ENCODE assay signal across 25 cellular contexts in genomic region chr9:85014292-85014691, GRCh38.
"Had no signal": no experiment of that assay in that cellular context is flagged by ENCODE, and none has a peak within 500 bp of the region (broad histone marks: within the 10 kb centered on the region; RNA-seq: fewer than 3 reads in every experiment).

No MANE protein-coding gene starts in this region.

- FAIRE-seq: urothelium cell line had no signal

- DNase-seq: stimulated activated CD4-positive, alpha-beta T cell treated with anti-CD3 and anti-CD28 coated beads, Interleukin-2, amount 100 ng/mL, for 48 hours; stimulated activated CD4-positive, alpha-beta T cell treated with anti-CD3 and anti-CD28 coated beads, Interleukin-4, amount 100 ng/mL, for 1 hour; stimulated activated CD4-positive, alpha-beta T cell treated with anti-CD3 and anti-CD28 coated beads, Interleukin-4, amount 100 ng/mL, for 24 hours; stimulated activated CD4-positive, alpha-beta T cell treated with anti-CD3 and anti-CD28 coated beads, Interleukin-4, amount 100 ng/mL, for 4 hours; stimulated activated CD8-positive, alpha-beta memory T cell treated with anti-CD3 and anti-CD28 coated beads, Interleukin-4, amount 100 ng/mL, for 48 hours; stimulated activated naive B cell treated with anti-CD40 and anti-IgM and Interleukin-4, amounts not matched to agents 10 μg/mL and 1 μg/mL and 100 μg/mL, for 72 hours; stimulated activated naive CD4-positive, alpha-beta T cell; stimulated activated naive CD4-positive, alpha-beta T cell treated with Interleukin-2 at 50 U/mL for 16 hours; stimulated activated naive CD8-positive, alpha-beta T cell treated with anti-CD3 and anti-CD28 coated beads, Interleukin-15, amount 100 ng/mL, for 72 hours; stimulated activated naive CD8-positive, alpha-beta T cell treated with anti-CD3 and anti-CD28 coated beads, Interleukin-15, Interleukin-2, amounts not matched to agents 100 U/mL and 50 U/mL, for 24 hours; stomach; substantia nigra; testis; thyroid gland; tibial artery; transverse colon; upper lobe of left lung; upper lobe of right lung; uterus had no signal

- H3K9me3 ChIP-seq: stomach, suprapubic skin, testis, thoracic aorta, thyroid gland, tibial artery, transverse colon, upper lobe of left lung, upper lobe of right lung, uterus, vagina had no signal

- H3K27me3 ChIP-seq: stomach, suprapubic skin, testis, thyroid gland, tibial artery, transverse colon, upper lobe of left lung, upper lobe of right lung, uterus, vagina had no signal

- ATAC-seq: stimulated activated effector memory CD8-positive, alpha-beta T cell treated with anti-CD3 and anti-CD28 coated beads, Interleukin-12 subunit alpha, Interleukin-12 subunit beta, amount 100 ng/mL, for 72 hours; stimulated activated memory B cell treated with anti-CD40 and anti-IgM and Interleukin-4, amounts not matched to agents 10 μg/mL and 1 μg/mL and 100 μg/mL, for 72 hours; stimulated activated naive B cell treated with anti-CD40 and anti-IgM and Interleukin-4, amounts not matched to agents 10 μg/mL and 1 μg/mL and 100 μg/mL, for 72 hours; stimulated activated naive CD8-positive, alpha-beta T cell treated with anti-CD3 and anti-CD28 coated beads, Interleukin-15, amount 100 ng/mL, for 72 hours; stimulated activated naive CD8-positive, alpha-beta T cell treated with anti-CD3 and anti-CD28 coated beads, Interleukin-15, Interleukin-2, amounts not matched to agents 100 U/mL and 50 U/mL, for 24 hours; upper lobe of right lung had no signal

- H3K27ac ChIP-seq: stomach, suprapubic skin, testis, thoracic aorta, thyroid gland, tibial artery, transverse colon, upper lobe of left lung, upper lobe of right lung, uterus, vagina had no signal

- H3K36me3 ChIP-seq: stomach, suprapubic skin, thoracic aorta, thyroid gland, tibial artery, transverse colon, upper lobe of left lung, upper lobe of right lung, uterus, vagina had no signal

- H3K4me3 ChIP-seq: stomach, suprapubic skin, testis, thoracic aorta, thyroid gland, tibial artery, transverse colon, upper lobe of left lung, upper lobe of right lung, uterus, vagina had no signal

- H3K4me1 ChIP-seq: stomach, suprapubic skin, testis, thyroid gland, transverse colon, upper lobe of left lung, upper lobe of right lung, uterus, vagina had no signal
